3 cellular contexts compared by ENCODE assay signal in the genomic region with DNA sequence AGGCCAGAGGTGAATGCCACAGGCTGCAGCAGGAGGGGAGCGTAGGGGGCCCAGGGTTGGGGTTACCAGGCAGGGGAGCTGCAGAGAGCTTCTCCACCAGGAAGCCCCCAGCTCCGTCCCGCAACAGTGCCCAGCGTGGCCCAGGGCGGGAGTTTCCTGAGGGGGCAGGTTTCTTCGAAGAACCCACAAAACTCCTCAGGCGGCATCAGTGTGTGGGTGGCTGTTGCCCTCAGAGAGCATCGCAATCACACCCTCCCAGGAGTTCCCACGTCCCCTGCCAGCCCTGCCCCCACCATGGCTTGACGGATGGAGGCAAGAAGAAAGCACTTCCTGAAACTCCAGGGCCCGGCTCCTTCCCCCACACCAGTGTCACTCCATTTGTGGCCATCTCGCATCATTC. TPM values are rescaled to one million over a fixed set of nuclear protein-coding genes. Genes with fewer than 3 reads are reported as not detected.
"Had no signal": no experiment of that assay in that cellular context is flagged by ENCODE, and none has a peak within 500 bp of the region (broad histone marks: within the 10 kb centered on the region; RNA-seq: fewer than 3 reads in every experiment).

No MANE protein-coding gene starts in this region.

RNA-seq across cellular contexts. Expression of gene GRAP, which starts 8.0 kb away (rescaled TPM):
- total RNA-seq: fibroblast of lung, fibroblast of villous mesenchyme, hepatocyte had no signal
